ENCODE assay signal across 2 cellular contexts in the genomic region with DNA sequence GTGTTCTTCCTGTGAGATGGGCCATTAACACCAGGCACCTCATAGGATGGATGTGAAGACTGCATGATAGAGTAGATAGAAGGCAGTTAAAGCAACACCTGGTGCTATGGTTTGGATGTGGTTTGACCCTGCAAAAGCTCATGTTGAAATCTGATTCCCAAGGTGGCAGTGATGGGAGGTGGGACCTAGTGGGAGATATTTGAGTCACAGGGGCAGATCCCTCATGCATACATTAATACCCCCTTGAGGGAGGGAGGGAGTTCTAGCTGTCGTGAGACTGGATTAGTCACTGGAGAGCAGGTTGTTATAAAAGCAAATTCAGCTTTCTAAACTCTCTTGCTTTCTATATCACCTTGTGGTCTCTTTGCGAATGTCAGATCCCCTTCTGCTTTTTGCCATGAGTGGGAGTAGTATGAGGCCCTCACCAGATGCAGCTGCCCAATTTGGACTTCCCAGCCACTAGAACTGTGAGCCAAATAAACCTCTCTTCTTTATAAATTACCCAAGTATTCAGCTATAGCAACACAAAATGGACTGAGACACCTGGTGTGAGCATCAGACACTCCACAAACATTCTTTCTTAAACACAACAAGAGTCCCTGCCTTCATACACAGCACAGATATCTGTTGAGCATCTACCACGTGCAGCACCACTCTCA. TPM values are rescaled to one million over a fixed set of nuclear protein-coding genes. Genes with fewer than 3 reads are reported as not detected.
"Had no signal": no experiment of that assay in that cellular context is flagged by ENCODE, and none has a peak within 500 bp of the region (broad histone marks: within the 10 kb centered on the region; RNA-seq: fewer than 3 reads in every experiment).

No MANE protein-coding gene starts in this region.

RNA-seq across cellular contexts. Expression of a gene that starts 37.1 kb away (rescaled TPM):
- total RNA-seq: MCF 10A, PC-9 had no signal
